Comparison of ENCODE assay signal across 8 cellular contexts in the genomic region with DNA sequence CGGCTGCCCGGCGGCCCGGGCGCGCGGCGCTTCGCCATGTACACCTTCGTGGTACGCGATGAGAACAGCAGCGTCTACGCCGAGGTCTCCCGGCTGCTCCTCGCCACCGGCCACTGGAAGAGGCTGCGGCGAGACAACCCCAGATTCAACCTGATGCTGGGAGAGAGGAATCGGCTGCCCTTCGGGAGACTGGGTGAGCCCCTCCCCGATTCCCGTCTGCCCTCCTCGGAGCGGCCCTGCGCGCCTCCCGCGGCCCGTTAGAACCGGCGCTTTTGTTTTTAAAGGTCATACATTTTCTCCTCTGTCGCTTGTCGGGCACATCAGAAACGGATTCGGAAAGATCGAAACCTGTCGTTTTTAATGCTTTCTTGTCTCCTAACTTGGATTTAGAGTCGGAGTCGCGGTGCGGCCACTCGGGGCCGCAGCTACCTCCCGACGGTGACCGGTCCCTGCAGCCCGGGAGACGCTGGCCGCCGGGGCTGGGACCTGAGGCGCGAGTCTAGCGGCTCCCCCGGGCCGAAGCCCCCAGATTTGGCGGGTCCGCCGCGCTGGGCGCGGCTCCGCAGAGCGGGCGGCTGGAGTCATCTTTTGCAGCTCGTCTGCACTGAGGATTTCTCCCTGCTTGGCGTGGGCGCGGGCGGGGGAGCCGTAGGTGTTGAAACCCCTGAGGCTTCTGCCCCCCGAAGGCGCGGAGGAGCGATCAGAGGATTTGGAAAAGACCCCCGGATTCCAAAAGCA. TPM values are rescaled to one million over a fixed set of nuclear protein-coding genes. Genes with fewer than 3 reads are reported as not detected.
DNase-seq lines count a peak whose midpoint lies in the region; ATAC-seq and TF ChIP-seq lines count a peak whose summit lies in the region.

No MANE protein-coding gene starts in this region.

- peak overlapping the region; percentile 97 for H3K18ac ChIP-seq in neuronal stem cell (ENCODE audit: low read length)

- H3K9me3 ChIP-seq in OCI-LY1 (ENCODE audit: low read length) (no peaks in the 10 kb centered on the region), neuronal stem cell (replicated peaks in 1 of 2; ENCODE audit: control insufficient read depth in 2 of 2, insufficient read depth in 1 of 2, low read depth in 1 of 2, low read length in 2 of 2) (peaks cover 0 to 20% of the 10 kb centered on the region in 2 donors), uterus (no peaks in the 10 kb centered on the region)

- H3K27ac ChIP-seq in OCI-LY1 (ENCODE audit: low read depth, low read length, poor library complexity, severe bottlenecking) (peak overlapping the region; percentile 51), neuronal stem cell (replicated peaks; ENCODE audit: low read length) (peak overlapping the region; percentile 73), uterus (peak overlapping the region; percentile 89 to 92)

- DNase-seq in NCI-H2081 (lab: John Stamatoyannopoulos, UW) (peak; percentile 10 to 61), NCI-H2081 treated with DMSO at 0.1 percent for 48 hours (lab: John Stamatoyannopoulos, UW) (no peak), foreskin melanocyte (peak; percentile 19), neuronal stem cell (ENCODE audit: low spot score) (peak; percentile 40), uterus (peak; percentile 29 to 30)
- DNase-seq in activated gamma-delta T cell treated with anti-CD3 and anti-CD28 coated beads, Interleukin-2, amount 50 U/mL, for 16 hours (ENCODE audit: low read depth), result peak; percentile 3

- H3K4ac ChIP-seq in neuronal stem cell (ENCODE audit: low read length), result no peak overlapping the region

- no peak overlapping the region for H4K91ac ChIP-seq in neuronal stem cell (ENCODE audit: low read depth, low read length, poor library complexity)

- H4K8ac ChIP-seq in neuronal stem cell (ENCODE audit: low read depth, low read length), result no peak overlapping the region

- no peak overlapping the region for H3K14ac ChIP-seq in neuronal stem cell (ENCODE audit: low read length)

- H4K20me1 ChIP-seq in OCI-LY1 (ENCODE audit: insufficient read depth, low read length), result no peaks in the 10 kb centered on the region

- no peak overlapping the region for H2BK12ac ChIP-seq in neuronal stem cell (ENCODE audit: low read length)

- H3K9me2 ChIP-seq in OCI-LY1 (ENCODE audit: low read depth, low read length), result no peaks in the 10 kb centered on the region

- H3K4me3 ChIP-seq in OCI-LY1 (ENCODE audit: low read depth, low read length, poor library complexity, severe bottlenecking) (peak overlapping the region; percentile 98), neuronal stem cell (ENCODE audit: low read length in 2 of 2) (peak overlapping the region; percentile 95 to 98), uterus (peak overlapping the region; percentile 70 to 80)

- H3K36me3 ChIP-seq in OCI-LY1 (ENCODE audit: insufficient read depth, low read length) (peaks cover 23% of the 10 kb centered on the region), neuronal stem cell (replicated peaks in 1 of 2; ENCODE audit: control insufficient read depth in 2 of 2, insufficient read depth in 2 of 2, low read length in 2 of 2) (peaks cover 5 to 36% of the 10 kb centered on the region in 2 donors), uterus (no peaks in the 10 kb centered on the region)

- no peak for TF ChIP-seq POLR2A in uterus (IDR thresholded peaks at IDR 0.05)

- no peaks in the 10 kb centered on the region for H3K27me3 ChIP-seq in OCI-LY1 (ENCODE audit: insufficient read depth, low read length)
- no peaks in the 10 kb centered on the region for H3K27me3 ChIP-seq in neuronal stem cell (ENCODE audit: control insufficient read depth in 3 of 3, insufficient read depth in 3 of 3, low read depth in 1 of 3, low read length in 3 of 3)
- H3K27me3 ChIP-seq in uterus, result no peaks in the 10 kb centered on the region

- TF ChIP-seq CTCF in OCI-LY1 (IDR thresholded peaks at IDR 0.05; ENCODE audit: low read length), result no peak
- TF ChIP-seq CTCF in uterus (IDR thresholded peaks at IDR 0.05), result no peak

- no peaks in the 10 kb centered on the region for H3F3A ChIP-seq in OCI-LY1 (ENCODE audit: insufficient read depth, low read length)

- H3K23ac ChIP-seq in neuronal stem cell (ENCODE audit: low read depth, low read length, poor library complexity), result peak overlapping the region; percentile 71

- no peak overlapping the region for H2AFZ ChIP-seq in OCI-LY1 (ENCODE audit: low read length)
- peak overlapping the region; percentile 97 for H2AFZ ChIP-seq in neuronal stem cell (ENCODE audit: low read length)

- peak overlapping the region; percentile 91 for H3K4me2 ChIP-seq in OCI-LY1 (ENCODE audit: low read length)
- peak overlapping the region; percentile 72 for H3K4me2 ChIP-seq in neuronal stem cell (ENCODE audit: insufficient read depth, low read length, poor library complexity, severe bottlenecking)

- peaks cover 1% of the 10 kb centered on the region for H3K79me1 ChIP-seq in neuronal stem cell (ENCODE audit: low read depth, low read length)

- intact Hi-C loops in uterus (cut with DNase I; ENCODE audit: low total_unique reads), result loop anchor here (10.0 kb wide), 1 partner anchor 102 kb away; a partner anchor contains a TSS

- peak overlapping the region; percentile 95 for H3K9ac ChIP-seq in OCI-LY1 (ENCODE audit: low read length)
- peak overlapping the region; percentile 93 for H3K9ac ChIP-seq in neuronal stem cell (ENCODE audit: low read depth, low read length, poor library complexity)

- no CpG with 5 or more reads among the region's 77 CpGs for WGBS in neuronal stem cell (ENCODE audit: extremely low coverage in 2 of 2, insufficient read length in 2 of 2, insufficient replicate concordance in 1 of 2), 2 donors

- H3K4me1 ChIP-seq in OCI-LY1 (ENCODE audit: insufficient read depth, low read length, severe bottlenecking) (peaks cover 20% of the 10 kb centered on the region), neuronal stem cell (ENCODE audit: control insufficient read depth in 2 of 2, insufficient read depth in 1 of 2, low read depth in 1 of 2, low read length in 2 of 2) (peaks cover 4 to 7% of the 10 kb centered on the region in 2 donors), uterus (peaks cover 0 to 11% of the 10 kb centered on the region in 2 donors)

- H2BK120ac ChIP-seq in neuronal stem cell (ENCODE audit: low read depth, low read length), result no peak overlapping the region

- H2BK5ac ChIP-seq in neuronal stem cell (ENCODE audit: low read length), result peak overlapping the region; percentile 89

- H3K79me2 ChIP-seq in OCI-LY1 (ENCODE audit: insufficient read depth, low read length), result peaks cover 21% of the 10 kb centered on the region

- peak; percentile 2 for ATAC-seq in HG02973 (IDR thresholded peaks at IDR 0.05; ENCODE audit: unreplicated experiment)

- H2AK5ac ChIP-seq in neuronal stem cell (ENCODE audit: low read depth, low read length), result no peak overlapping the region

- no peak overlapping the region for H2BK15ac ChIP-seq in neuronal stem cell (ENCODE audit: low read length)

RNA-seq across cellular contexts. Expression of a gene that starts 0.5 kb away (rescaled TPM):
- 34.9 TPM for polyA plus RNA-seq in neuronal stem cell (2013, experiment 1 of 2)
- 37.1 TPM for polyA plus RNA-seq in neuronal stem cell (2013, experiment 2 of 2)
- 10 to 100 TPM in 3 of 4 donors, 1 to 10 TPM in 1; 3.8 to 45.5 (median 26.4) TPM for total RNA-seq in uterus

RNA-seq across cellular contexts. Expression of a gene that starts 49.0 kb away (rescaled TPM):
- 3.2 TPM for polyA plus RNA-seq in neuronal stem cell (2013, experiment 1 of 2)
- polyA plus RNA-seq in neuronal stem cell (2013, experiment 2 of 2), result 3.4 TPM
- total RNA-seq in uterus, result 10 to 100 TPM in 3 of 4 donors, 1 to 10 TPM in 1; 5.3 to 39.8 (median 25.1) TPM

RNA-seq across cellular contexts. Expression of a gene that starts 59.8 kb away (rescaled TPM):
- 7.6 TPM for polyA plus RNA-seq in neuronal stem cell (2013, experiment 1 of 2)
- polyA plus RNA-seq in neuronal stem cell (2013, experiment 2 of 2), result 6.8 TPM
- total RNA-seq in uterus, result 10 to 100 TPM in 3 of 4 donors, 1 to 10 TPM in 1; 6.8 to 41.4 (median 17.8) TPM
